20 cellular contexts compared by ENCODE assay signal in the genomic region with DNA sequence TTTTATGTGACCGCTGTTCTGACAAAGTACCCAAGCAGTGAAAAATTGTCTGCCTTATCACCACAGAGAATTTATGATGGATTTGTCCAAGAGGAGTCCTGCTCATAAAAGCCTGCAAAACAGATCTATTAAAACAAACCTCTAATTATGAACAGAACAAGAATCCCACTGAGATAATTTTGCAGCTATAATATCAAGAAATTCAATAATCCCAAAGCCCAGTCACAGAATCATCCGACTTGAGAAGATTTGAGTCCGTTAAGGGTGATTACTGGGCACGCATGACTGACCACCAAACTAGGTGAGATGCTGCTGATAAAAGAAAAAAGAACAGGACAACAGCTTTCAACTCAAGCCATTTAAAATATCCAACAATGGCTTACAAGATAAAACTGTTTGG.
"Had no signal": no experiment of that assay in that cellular context is flagged by ENCODE, and none has a peak within 500 bp of the region (broad histone marks: within the 10 kb centered on the region; RNA-seq: fewer than 3 reads in every experiment).

No MANE protein-coding gene starts in this region.

- H2AFZ ChIP-seq: hepatocyte had no signal

- H3K27ac Mint-ChIP-seq: activated CD4-positive, alpha-beta T cell treated with anti-CD3 and anti-CD28 coated beads, Interleukin-2, amount 10 ng/mL, durations not matched to agents 24 days and 14 days; activated CD8-positive, alpha-beta T cell treated with anti-CD3 and anti-CD28 coated beads, Interleukin-2, amount 10 ng/mL, durations not matched to agents 7 days and 5 days; activated naive CD4-positive, alpha-beta T cell treated with anti-CD3 and anti-CD28 coated beads, Interleukin-2, amount 50 U/mL, for 24 hours; naive thymus-derived CD8-positive, alpha-beta T cell had no signal

- H3K27ac ChIP-seq: dorsolateral prefrontal cortex, left lung, skin epidermis, tibial artery had no signal

- H3K4me3 ChIP-seq: adrenal gland, cardiac muscle cell, dorsolateral prefrontal cortex, hepatocyte, left lung, mucosa of descending colon, skin epidermis, tibial artery had no signal

- H3K4me3 Mint-ChIP-seq: activated CD4-positive, alpha-beta T cell treated with anti-CD3 and anti-CD28 coated beads, Interleukin-2, amount 10 ng/mL, durations not matched to agents 24 days and 14 days; activated CD8-positive, alpha-beta T cell treated with anti-CD3 and anti-CD28 coated beads, Interleukin-2, amount 10 ng/mL, durations not matched to agents 7 days and 5 days; activated naive CD4-positive, alpha-beta T cell treated with anti-CD3 and anti-CD28 coated beads, Interleukin-2, amount 50 U/mL, for 24 hours; naive thymus-derived CD8-positive, alpha-beta T cell had no signal

- H3K4me1 Mint-ChIP-seq: activated CD4-positive, alpha-beta T cell treated with anti-CD3 and anti-CD28 coated beads, Interleukin-2, amount 10 ng/mL, durations not matched to agents 24 days and 14 days; activated naive CD4-positive, alpha-beta T cell treated with anti-CD3 and anti-CD28 coated beads, Interleukin-2, amount 50 U/mL, for 24 hours; naive thymus-derived CD8-positive, alpha-beta T cell had no signal

- H3K79me2 ChIP-seq: hepatocyte had no signal

- FAIRE-seq: keratinocyte, urothelium cell line had no signal

- H3K36me3 ChIP-seq: adrenal gland, cardiac muscle cell, left lung, tibial artery had no signal

- H3K27me3 Mint-ChIP-seq: activated CD4-positive, alpha-beta T cell treated with anti-CD3 and anti-CD28 coated beads, Interleukin-2, amount 10 ng/mL, durations not matched to agents 24 days and 14 days had no signal

- H3K9me3 Mint-ChIP-seq: activated CD4-positive, alpha-beta T cell treated with anti-CD3 and anti-CD28 coated beads, Interleukin-2, amount 10 ng/mL, durations not matched to agents 24 days and 14 days; naive thymus-derived CD8-positive, alpha-beta T cell had no signal

- H3K27me3 ChIP-seq: adrenal gland, cardiac muscle cell had no signal

- H3K4me2 ChIP-seq: hepatocyte had no signal

- ATAC-seq: activated CD8-positive, alpha-beta T cell treated with anti-CD3 and anti-CD28 coated beads, Interleukin-2, amount 10 ng/mL, durations not matched to agents 7 days and 5 days; left lung; mucosa of descending colon; naive thymus-derived CD8-positive, alpha-beta T cell had no signal

- H3K4me1 ChIP-seq: adrenal gland, left lung, tibial artery had no signal

- DNase-seq: activated CD4-positive, alpha-beta T cell treated with anti-CD3 and anti-CD28 coated beads, Interleukin-2, amount 10 ng/mL, durations not matched to agents 24 days and 14 days; activated CD4-positive, CD25-positive, alpha-beta regulatory T cell; activated CD8-positive, alpha-beta memory T cell treated with anti-CD3 and anti-CD28 coated beads, Interleukin-2, amount 50 U/mL, for 4 hours; activated CD8-positive, alpha-beta T cell treated with anti-CD3 and anti-CD28 coated beads, Interleukin-2, amount 10 ng/mL, durations not matched to agents 7 days and 5 days; activated effector memory CD4-positive, alpha-beta T cell treated with anti-CD3 and anti-CD28 coated beads, Interleukin-2, amount 50 U/mL, for 16 hours; activated T-cell treated with anti-CD3 and anti-CD28 coated beads, Interleukin-2, amount 50 U/mL, for 48 hours; dorsolateral prefrontal cortex; left lung; mucosa of descending colon; naive thymus-derived CD8-positive, alpha-beta T cell; stimulated activated CD4-positive, alpha-beta T cell treated with anti-CD3 and anti-CD28 coated beads, Interleukin-4, amount 100 ng/mL, for 24 hours; stimulated activated naive CD4-positive, alpha-beta T cell; tibial artery had no signal

- H3K36me3 Mint-ChIP-seq: activated naive CD4-positive, alpha-beta T cell treated with anti-CD3 and anti-CD28 coated beads, Interleukin-2, amount 50 U/mL, for 24 hours; naive thymus-derived CD8-positive, alpha-beta T cell had no signal

- H3K9me3 ChIP-seq: adrenal gland, left lung, mucosa of descending colon, tibial artery had no signal
